ENCODE assay signal across 2 cellular contexts in the genomic region with DNA sequence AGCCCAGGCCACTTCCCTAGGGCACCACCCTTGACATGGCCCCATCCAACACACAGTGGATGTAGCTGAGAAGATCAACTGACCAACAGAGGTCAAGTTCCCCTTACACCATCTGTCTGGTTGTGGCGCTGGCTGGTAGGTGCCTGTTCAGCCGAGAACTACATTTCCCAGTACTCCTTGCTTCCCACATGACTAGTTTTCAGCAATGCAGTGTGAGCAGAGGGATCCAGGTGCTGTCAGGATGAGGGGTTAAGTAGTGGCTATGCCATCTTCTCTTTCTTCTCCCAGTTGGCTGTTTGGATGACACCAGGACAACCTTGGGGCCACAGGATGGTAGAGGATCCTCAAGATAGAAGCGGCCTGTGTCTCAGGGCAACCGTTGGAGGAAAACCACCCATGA.
TF ChIP-seq lines count a peak whose summit lies in the region.

No MANE protein-coding gene starts in this region.

TF ChIP-seq in HEK293, 187 proteins besides CTCF, POLR2A, EP300 and RAD21 (continued from another document):
- TF ChIP-seq, protein P1, sequence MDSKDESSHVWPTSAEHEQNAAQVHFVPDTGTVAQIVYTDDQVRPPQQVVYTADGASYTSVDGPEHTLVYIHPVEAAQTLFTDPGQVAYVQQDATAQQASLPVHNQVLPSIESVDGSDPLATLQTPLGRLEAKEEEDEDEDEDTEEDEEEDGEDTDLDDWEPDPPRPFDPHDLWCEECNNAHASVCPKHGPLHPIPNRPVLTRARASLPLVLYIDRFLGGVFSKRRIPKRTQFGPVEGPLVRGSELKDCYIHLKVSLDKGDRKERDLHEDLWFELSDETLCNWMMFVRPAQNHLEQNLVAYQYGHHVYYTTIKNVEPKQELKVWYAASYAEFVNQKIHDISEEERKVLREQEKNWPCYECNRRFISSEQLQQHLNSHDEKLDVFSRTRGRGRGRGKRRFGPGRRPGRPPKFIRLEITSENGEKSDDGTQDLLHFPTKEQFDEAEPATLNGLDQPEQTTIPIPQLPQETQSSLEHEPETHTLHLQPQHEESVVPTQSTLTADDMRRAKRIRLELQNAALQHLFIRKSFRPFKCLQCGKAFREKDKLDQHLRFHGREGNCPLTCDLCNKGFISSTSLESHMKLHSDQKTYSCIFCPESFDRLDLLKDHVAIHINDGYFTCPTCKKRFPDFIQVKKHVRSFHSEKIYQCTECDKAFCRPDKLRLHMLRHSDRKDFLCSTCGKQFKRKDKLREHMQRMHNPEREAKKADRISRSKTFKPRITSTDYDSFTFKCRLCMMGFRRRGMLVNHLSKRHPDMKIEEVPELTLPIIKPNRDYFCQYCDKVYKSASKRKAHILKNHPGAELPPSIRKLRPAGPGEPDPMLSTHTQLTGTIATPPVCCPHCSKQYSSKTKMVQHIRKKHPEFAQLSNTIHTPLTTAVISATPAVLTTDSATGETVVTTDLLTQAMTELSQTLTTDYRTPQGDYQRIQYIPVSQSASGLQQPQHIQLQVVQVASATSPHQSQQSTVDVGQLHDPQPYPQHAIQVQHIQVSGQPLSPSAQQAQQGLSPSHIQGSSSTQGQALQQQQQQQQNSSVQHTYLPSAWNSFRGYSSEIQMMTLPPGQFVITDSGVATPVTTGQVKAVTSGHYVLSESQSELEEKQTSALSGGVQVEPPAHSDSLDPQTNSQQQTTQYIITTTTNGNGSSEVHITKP (tag by site-specific recombination; IDR thresholded peaks at IDR 0.05): 0 out of 2 replicates have a peak, but pooled peaks have one; percentile 14

TF ChIP-seq in SK-N-SH treated with all-trans-retinoic acid at 6 μM for 48 hours, 23 proteins besides CTCF, POLR2A, EP300 and RAD21 (continued from another document):
- TF ChIP-seq BACH2 (CRISPR knock-in tag; IDR thresholded peaks at IDR 0.05; ENCODE audit: borderline replicate concordance): no peak
